Comparison of ENCODE assay signal across 8 cellular contexts in genomic region chr11:114317738-114318137, GRCh38. TPM values are rescaled to one million over a fixed set of nuclear protein-coding genes. Genes with fewer than 3 reads are reported as not detected.
DNase-seq lines count a peak whose midpoint lies in the region; ATAC-seq and TF ChIP-seq lines count a peak whose summit lies in the region.

No MANE protein-coding gene starts in this region.

- H3K4me2 ChIP-seq in H9 (ENCODE audit: insufficient read depth, insufficient read length, low read length): no peak overlapping the region

- H2BK15ac ChIP-seq in H9 (ENCODE audit: low read depth, low read length): no peak overlapping the region

- peaks cover 19% of the 10 kb centered on the region for H3K4me1 ChIP-seq in H9 (ENCODE audit: insufficient read depth, low read length)
- peaks cover 0 to 19% of the 10 kb centered on the region in 2 donors for H3K4me1 ChIP-seq in right atrium auricular region
- peaks cover 0 to 18% (median 0%) of the 10 kb centered on the region in 3 donors for H3K4me1 ChIP-seq in gastroesophageal sphincter

- TF ChIP-seq CTCF in 22Rv1 (IDR thresholded peaks at IDR 0.05) (peak; percentile 25), H9 (conservative IDR thresholded peaks at IDR 0.05) (peak; percentile 75), right atrium auricular region (IDR thresholded peaks at IDR 0.05) (peak in 1 of 2 donors; percentile 52), type B pancreatic cell (conservative IDR thresholded peaks at IDR 0.05) (peak; percentile 69), gastroesophageal sphincter (IDR thresholded peaks at IDR 0.05) (peak in 2 of 4 experiments; percentile 20 to 41)

- DNase-seq in H9 (peak; percentile 80), SK-MEL-5 (ENCODE audit: low read depth, low spot score) (peak; percentile 70), right atrium auricular region (ENCODE audit: low spot score) (peak; percentile 64), type B pancreatic cell (ENCODE audit: extremely low spot score, unreplicated experiment) (no peak)
- no peak for DNase-seq in activated effector memory CD4-positive, alpha-beta T cell treated with anti-CD3 and anti-CD28 coated beads, Interleukin-2, amount 50 U/mL, for 16 hours

- no peak overlapping the region for H2AK5ac ChIP-seq in H9 (ENCODE audit: insufficient read length, low read length)

- no peaks in the 10 kb centered on the region for H4K20me1 ChIP-seq in H9 (ENCODE audit: control insufficient read depth, insufficient read depth, insufficient read length)

- H2BK20ac ChIP-seq in H9 (ENCODE audit: low read depth, low read length, poor library complexity, severe bottlenecking): no peak overlapping the region

- H3K27me3 Mint-ChIP-seq in H9 (ENCODE audit: low read depth) (peaks cover 6% of the 10 kb centered on the region; the same call in 1 of the 2 replicates), type B pancreatic cell (peaks cover 3% of the 10 kb centered on the region)

- H3K27me3 ChIP-seq in H9 (ENCODE audit: insufficient read depth, low read length): no peaks in the 10 kb centered on the region
- no peaks in the 10 kb centered on the region for H3K27me3 ChIP-seq in right atrium auricular region
- peaks cover 22% of the 10 kb centered on the region for H3K27me3 ChIP-seq in gastroesophageal sphincter

- in situ Hi-C loops in SK-MEL-5 (cut with HindIII; ENCODE audit: low pct_unique_long_range_greater_than_20kb, low sequenced_read_pairs): no loop called here

- no peak overlapping the region for H3K56ac ChIP-seq in H9 (ENCODE audit: insufficient read length, low read depth, low read length)

- H4K5ac ChIP-seq in H9 (ENCODE audit: insufficient read length, low read depth, low read length): no peak overlapping the region

- H3K4me3 ChIP-seq in right atrium auricular region: no peak overlapping the region
- no peak overlapping the region for H3K4me3 ChIP-seq in gastroesophageal sphincter

- no peak overlapping the region for H3K14ac ChIP-seq in H9 (ENCODE audit: insufficient read depth, low read length)

- no peaks in the 10 kb centered on the region for H3K79me1 ChIP-seq in H9 (ENCODE audit: insufficient read depth, low read depth, low read length, poor library complexity, severe bottlenecking)

- H3K36me3 ChIP-seq in right atrium auricular region (peaks cover 26% of the 10 kb centered on the region), gastroesophageal sphincter (peaks cover 0 to 18% of the 10 kb centered on the region in 2 donors)

- H3K79me2 ChIP-seq in H9 (ENCODE audit: insufficient read depth, low read length): no peaks in the 10 kb centered on the region

- H4K91ac ChIP-seq in H9 (ENCODE audit: insufficient read length, low read depth, low read length): no peak overlapping the region

- no peaks in the 10 kb centered on the region for H3K23me2 ChIP-seq in H9 (ENCODE audit: insufficient read length, low read depth, low read length, poor library complexity, severe bottlenecking)

- H2AFZ ChIP-seq in H9 (ENCODE audit: low read length): no peak overlapping the region

- H2BK5ac ChIP-seq in H9 (ENCODE audit: insufficient read length, low read length): no peak overlapping the region

- H3K23ac ChIP-seq in H9 (ENCODE audit: insufficient read length, low read depth, low read length): no peak overlapping the region

- no peak overlapping the region for H3K4me3 Mint-ChIP-seq in H9
- H3K4me3 Mint-ChIP-seq in type B pancreatic cell: no peak overlapping the region

- no peak overlapping the region for H2BK12ac ChIP-seq in H9 (ENCODE audit: insufficient read length, low read depth, low read length)

- H3K9ac ChIP-seq in H9 (ENCODE audit: extremely low read depth, insufficient read length, low read length): no peak overlapping the region

- H3K4me1 Mint-ChIP-seq in H9 (peaks cover 47 to 50% of the 10 kb centered on the region in 2 experiments), type B pancreatic cell (ENCODE audit: unreplicated experiment) (peaks cover 11% of the 10 kb centered on the region)

- TF ChIP-seq POLR2A in gastroesophageal sphincter (IDR thresholded peaks at IDR 0.05): no peak

- H3K18ac ChIP-seq in H9 (ENCODE audit: insufficient read length, low read depth, low read length): no peak overlapping the region

- H3K9me3 ChIP-seq in H9 (ENCODE audit: control insufficient read depth, low read depth, low read length): no peaks in the 10 kb centered on the region
- H3K9me3 ChIP-seq in right atrium auricular region: no peaks in the 10 kb centered on the region
- H3K9me3 ChIP-seq in gastroesophageal sphincter: no peaks in the 10 kb centered on the region

- no CpG with 5 or more reads among the region's 5 CpGs for WGBS in H9 (ENCODE audit: extremely low coverage, insufficient read length, low lambda C conversion rate)
- 19% methylated on average over 5 of the region's 5 CpGs; no CpG with 5 or more reads in 1 of the 2 donors for WGBS in gastroesophageal sphincter (ENCODE audit: low coverage in 1 of 2), 2 donors

- no peak overlapping the region for H3T11ph ChIP-seq in H9 (ENCODE audit: low read length)

- H3K27ac ChIP-seq in 22Rv1 (no peak overlapping the region), H9 (ENCODE audit: insufficient read length, low read depth, low read length) (no peak overlapping the region), right atrium auricular region (peak overlapping the region; percentile 32 to 58), gastroesophageal sphincter (peak overlapping the region in 2 of 4 donors; percentile 21 to 41)

- TF ChIP-seq EP300 in gastroesophageal sphincter (IDR thresholded peaks at IDR 0.05): no peak

- 0 out of 7 replicates have a peak overlapping the region, but pooled peaks of 1 of the 3 experiments have one; percentile 47 for H3K27ac Mint-ChIP-seq in H9
- H3K27ac Mint-ChIP-seq in type B pancreatic cell: no peak overlapping the region

- ATAC-seq in gastroesophageal sphincter (no peak), GM21447 (IDR thresholded peaks at IDR 0.05; ENCODE audit: unreplicated experiment) (no peak)

- no peak overlapping the region for H4K8ac ChIP-seq in H9 (replicated peaks; ENCODE audit: insufficient read length, low read depth, low read length)

- no peak overlapping the region for H3K4ac ChIP-seq in H9 (ENCODE audit: low read depth, low read length)

- H2BK120ac ChIP-seq in H9 (ENCODE audit: low read depth, low read length, poor library complexity, severe bottlenecking): no peak overlapping the region

- no peaks in the 10 kb centered on the region; a peak in 1 of 7 replicates for H3K36me3 Mint-ChIP-seq in H9 (ENCODE audit: insufficient read depth in 1 of 3, low read depth in 3 of 3)
- H3K36me3 Mint-ChIP-seq in type B pancreatic cell: no peaks in the 10 kb centered on the region

- H3K9me3 Mint-ChIP-seq in H9 (no peaks in the 10 kb centered on the region), type B pancreatic cell (no peaks in the 10 kb centered on the region)

RNA-seq across cellular contexts. Expression of gene NNMT, which starts 21.5 kb away (rescaled TPM):
- total RNA-seq in H9 (2021) (not detected in 2 replicates), right atrium auricular region (100 to 1,000 TPM in 1 of 2 donors, 10 to 100 TPM in 1; 83.7 to 240 TPM), type B pancreatic cell (ENCODE audit: low replicate concordance) (0.64 and 2.8 TPM in 2 replicates), gastroesophageal sphincter (100 to 1,000 TPM in 3 of 4 donors, 10 to 100 TPM in 1; 39.4 to 409 (median 243) TPM)
- total RNA-seq in SK-MEL-5 (2014; rRNA removed; shearing (Covaris generic)): 56.4 and 57.7 TPM in 2 replicates
- polyA plus RNA-seq in SK-MEL-5 (2015; cell fraction: cytosol; rRNA removed): 69.0 and 75.3 TPM in 2 replicates
- 23.3 and 25.1 TPM in 2 replicates for polyA plus RNA-seq in SK-MEL-5 (2015; cell fraction: nucleus; rRNA removed)

Comparison
In these comparisons a context has a peak if more than half of its experiments do, and no peak if none do; other contexts are left out.
1. H3K27ac ChIP-seq: peak in right atrium auricular region (2 of 2); none in 22Rv1 (single experiment) and H9 (single experiment).
2. DNase-seq: peak in H9 (single experiment), SK-MEL-5 (single experiment) and right atrium auricular region (single experiment); none in type B pancreatic cell (single experiment) and activated effector memory CD4-positive, alpha-beta T cell treated with anti-CD3 and anti-CD28 coated beads, Interleukin-2, amount 50 U/mL, for 16 hours (single experiment).
3. RNA of gene NNMT, which starts 21.5 kb away (total RNA-seq): 39.4 to 409 TPM in gastroesophageal sphincter, 83.7 to 240 TPM in right atrium auricular region and 56.4 to 57.7 TPM in SK-MEL-5; 0.64 to 2.8 TPM in type B pancreatic cell and not detected in H9; every median in the first group is over 10 times any median in the second.